Comparison of ENCODE assay signal across 12 cellular contexts in genomic region chr14:22538671-22539228, GRCh38.
DNase-seq lines count a peak whose midpoint lies in the region; ATAC-seq and TF ChIP-seq lines count a peak whose summit lies in the region.
"Had no signal": no experiment of that assay in that cellular context is flagged by ENCODE, and none has a peak within 500 bp of the region (broad histone marks: within the 10 kb centered on the region; RNA-seq: fewer than 3 reads in every experiment).

No MANE protein-coding gene starts in this region.

- H3K4me3 Mint-ChIP-seq in T-helper 1 cell treated with Interleukin-12 subunit alpha and Interleukin-12 subunit beta and Interleukin-4 antibody, amounts not matched to agents 30 μg/mL and 1 μg/mL, for 36 hours = peak overlapping the region; percentile 83
- no peak overlapping the region for H3K4me3 Mint-ChIP-seq in stimulated activated memory B cell treated with anti-CD40 and anti-IgM and Interleukin-4, amounts not matched to agents 10 μg/mL and 1 μg/mL and 100 μg/mL, for 72 hours

- peak overlapping the region; percentile 94 for H3K27ac Mint-ChIP-seq in T-helper 1 cell treated with Interleukin-12 subunit alpha and Interleukin-12 subunit beta and Interleukin-4 antibody, amounts not matched to agents 30 μg/mL and 1 μg/mL, for 36 hours
- H3K27ac Mint-ChIP-seq in stimulated activated memory B cell treated with anti-CD40 and anti-IgM and Interleukin-4, amounts not matched to agents 10 μg/mL and 1 μg/mL and 100 μg/mL, for 72 hours = peak overlapping the region; percentile 87

- H3K27ac ChIP-seq in angular gyrus (ENCODE audit: low read depth, low read length) = peak overlapping the region; percentile 63

- peaks cover 86% of the 10 kb centered on the region for H3K4me1 Mint-ChIP-seq in T-helper 1 cell treated with Interleukin-12 subunit alpha and Interleukin-12 subunit beta and Interleukin-4 antibody, amounts not matched to agents 30 μg/mL and 1 μg/mL, for 36 hours (ENCODE audit: low read depth)
- H3K4me1 Mint-ChIP-seq in stimulated activated memory B cell treated with anti-CD40 and anti-IgM and Interleukin-4, amounts not matched to agents 10 μg/mL and 1 μg/mL and 100 μg/mL, for 72 hours = peaks cover 64% of the 10 kb centered on the region

- TF ChIP-seq POLR2A in NB4 (IDR thresholded peaks at IDR 0.05; ENCODE audit: extremely low read depth, insufficient read length) = peak; percentile 53

- DNase-seq in T-helper 1 cell (no peak), NB4 (ENCODE audit: low read depth) (peak; percentile 88)
- DNase-seq in activated effector memory CD4-positive, alpha-beta T cell treated with anti-CD3 and anti-CD28 coated beads, Interleukin-2, amount 50 U/mL, for 16 hours = no peak
- DNase-seq: 8988T, aorta, islet precursor cell, NCI-H2171 had no signal

- TF ChIP-seq CTCF in NB4 (IDR thresholded peaks at IDR 0.05; ENCODE audit: low read depth, low read length) = no peak

- no peaks in the 10 kb centered on the region for H3K9me3 Mint-ChIP-seq in T-helper 1 cell treated with Interleukin-12 subunit alpha and Interleukin-12 subunit beta and Interleukin-4 antibody, amounts not matched to agents 30 μg/mL and 1 μg/mL, for 36 hours
- H3K9me3 Mint-ChIP-seq in stimulated activated memory B cell treated with anti-CD40 and anti-IgM and Interleukin-4, amounts not matched to agents 10 μg/mL and 1 μg/mL and 100 μg/mL, for 72 hours = no peaks in the 10 kb centered on the region

- H3K4me3 ChIP-seq in NB4 (ENCODE audit: low read depth, low read length) = peak overlapping the region; percentile 29

- no peak for ATAC-seq in stimulated activated memory B cell treated with anti-CD40 and anti-IgM and Interleukin-4, amounts not matched to agents 10 μg/mL and 1 μg/mL and 100 μg/mL, for 72 hours
- ATAC-seq in GM19463 (IDR thresholded peaks at IDR 0.05; ENCODE audit: unreplicated experiment) (no peak), HG03521 (IDR thresholded peaks at IDR 0.05; ENCODE audit: unreplicated experiment) (no peak)

- H3K27me3 Mint-ChIP-seq in T-helper 1 cell treated with Interleukin-12 subunit alpha and Interleukin-12 subunit beta and Interleukin-4 antibody, amounts not matched to agents 30 μg/mL and 1 μg/mL, for 36 hours (ENCODE audit: low read depth) = no peaks in the 10 kb centered on the region
- no peaks in the 10 kb centered on the region for H3K27me3 Mint-ChIP-seq in stimulated activated memory B cell treated with anti-CD40 and anti-IgM and Interleukin-4, amounts not matched to agents 10 μg/mL and 1 μg/mL and 100 μg/mL, for 72 hours

- peaks cover 90% of the 10 kb centered on the region for H3K36me3 Mint-ChIP-seq in T-helper 1 cell treated with Interleukin-12 subunit alpha and Interleukin-12 subunit beta and Interleukin-4 antibody, amounts not matched to agents 30 μg/mL and 1 μg/mL, for 36 hours (ENCODE audit: low read depth)
- H3K36me3 Mint-ChIP-seq in stimulated activated memory B cell treated with anti-CD40 and anti-IgM and Interleukin-4, amounts not matched to agents 10 μg/mL and 1 μg/mL and 100 μg/mL, for 72 hours = peaks cover 12% of the 10 kb centered on the region
